ENCODE assay signal across 16 cellular contexts in genomic region chr11:69274531-69275016, GRCh38. TPM values are rescaled to one million over a fixed set of nuclear protein-coding genes. Genes with fewer than 3 reads are reported as not detected.
A peak's percentile ranks its signal among the peaks of the same experiment; 100 is the strongest.
DNase-seq lines count a peak whose midpoint lies in the region; ATAC-seq and TF ChIP-seq lines count a peak whose summit lies in the region.
"Had no signal": no experiment of that assay in that cellular context is flagged by ENCODE, and none has a peak within 500 bp of the region (broad histone marks: within the 10 kb centered on the region; RNA-seq: fewer than 3 reads in every experiment).

No MANE protein-coding gene starts in this region.

- H3K4me3 ChIP-seq in skin epidermis (no peak overlapping the region), uterus (no peak overlapping the region), smooth muscle cell (no peak overlapping the region)
- H3K4me3 ChIP-seq: ascending aorta, psoas muscle had no signal

- no peaks in the 10 kb centered on the region for H4K20me1 ChIP-seq in smooth muscle cell (ENCODE audit: low read depth)

- TF ChIP-seq POLR2A in uterus (IDR thresholded peaks at IDR 0.05) = no peak

- no peak for TF ChIP-seq CTCF in RWPE1 (conservative IDR thresholded peaks at IDR 0.05; ENCODE audit: low read depth)
- no peak for TF ChIP-seq CTCF in uterus (IDR thresholded peaks at IDR 0.05)
- TF ChIP-seq CTCF in smooth muscle cell (IDR thresholded peaks at IDR 0.05; ENCODE audit: borderline replicate concordance, insufficient read depth, poor library complexity, severe bottlenecking) = no peak

- H3K9ac ChIP-seq in smooth muscle cell (ENCODE audit: low read depth) = no peak overlapping the region

- H3K27me3 ChIP-seq in uterus (no peaks in the 10 kb centered on the region), smooth muscle cell (ENCODE audit: low read depth) (peaks cover 4% of the 10 kb centered on the region)
- H3K27me3 ChIP-seq: ascending aorta had no signal

- 73% methylated on average over 8 of the region's 8 CpGs for WGBS in smooth muscle cell (ENCODE audit: low lambda C conversion rate)

- H3K4me1 ChIP-seq in uterus = no peaks in the 10 kb centered on the region
- no peaks in the 10 kb centered on the region for H3K4me1 ChIP-seq in smooth muscle cell (ENCODE audit: low read depth)
- H3K4me1 ChIP-seq: ascending aorta, psoas muscle had no signal

- DNase-seq in HuH-7 (ENCODE audit: low spot score) (peak; percentile 93), RWPE1 (ENCODE audit: low spot score) (peak; percentile 91), kidney tubule cell (ENCODE audit: low spot score) (peak; percentile 75), uterus (no peak), smooth muscle cell (lab: John Stamatoyannopoulos, UW; ENCODE audit: unreplicated experiment) (no peak)
- no peak for DNase-seq in stimulated activated CD8-positive, alpha-beta memory T cell treated with anti-CD3 and anti-CD28 coated beads, Interleukin-4, amount 100 ng/mL, for 48 hours
- DNase-seq: activated CD8-positive, alpha-beta T cell treated with anti-CD3 and anti-CD28 coated beads for 36 hours; CD4-positive, CD25-positive, alpha-beta regulatory T cell; NCI-H146; NCI-H69; psoas muscle; SHP77 treated with DMSO at 0.1 percent for 48 hours; stimulated activated CD4-positive, alpha-beta T cell treated with anti-CD3 and anti-CD28 coated beads, Interleukin-2, amount 100 ng/mL, for 24 hours had no signal

- CTCF ChIA-PET in RWPE1 (lab: Yijun Ruan, JAX) = interaction anchor here (0.7 kb wide), 1 partner anchor 143 kb away, joined by 7 read pairs; no protein-coding TSS in a partner anchor

- H3K79me2 ChIP-seq in smooth muscle cell (ENCODE audit: low read depth) = no peaks in the 10 kb centered on the region

- intact Hi-C loops in uterus (cut with DNase I; ENCODE audit: low total_unique reads) = no loop called here

- H3K4me2 ChIP-seq in smooth muscle cell = no peak overlapping the region

- no peaks in the 10 kb centered on the region for H3F3A ChIP-seq in smooth muscle cell (ENCODE audit: low read depth)

- POLR2A ChIA-PET in RWPE1 (lab: Yijun Ruan, JAX; ENCODE audit: low non-redundant PET) = interaction anchor here (0.7 kb wide), 1 partner anchor 162 kb away, joined by 6 read pairs; no protein-coding TSS in a partner anchor

- no peak overlapping the region for H2AFZ ChIP-seq in smooth muscle cell (ENCODE audit: low read depth)

- H3K36me3 ChIP-seq in uterus = no peaks in the 10 kb centered on the region
- no peaks in the 10 kb centered on the region for H3K36me3 ChIP-seq in smooth muscle cell (ENCODE audit: low read depth)
- H3K36me3 ChIP-seq: ascending aorta had no signal

- ATAC-seq in GM21529 (IDR thresholded peaks at IDR 0.05; ENCODE audit: unreplicated experiment) = no peak
- ATAC-seq: activated CD8-positive, alpha-beta T cell treated with anti-CD3 and anti-CD28 coated beads for 36 hours; psoas muscle had no signal

- peak overlapping the region; percentile 58 for H3K27ac ChIP-seq in RWPE1
- H3K27ac ChIP-seq in skin epidermis = peak overlapping the region in 16 of 21 experiments; percentile 2 to 70 (median 59)
- H3K27ac ChIP-seq in uterus = no peak overlapping the region
- H3K27ac ChIP-seq in smooth muscle cell (ENCODE audit: low read depth) = no peak overlapping the region
- H3K27ac ChIP-seq: ascending aorta, psoas muscle had no signal

- no peaks in the 10 kb centered on the region for H3K9me3 ChIP-seq in uterus
- H3K9me3 ChIP-seq in smooth muscle cell (replicated peaks; ENCODE audit: low read depth) = no peaks in the 10 kb centered on the region
- H3K9me3 ChIP-seq: ascending aorta, psoas muscle had no signal

RNA-seq across cellular contexts. Expression of gene MYEOV, which starts 19.4 kb away (rescaled TPM):
- total RNA-seq in uterus (1 to 10 TPM in 1 of 4 donors, under 1 TPM in 1, not detected in 2; 0.35 to 1.4 TPM), smooth muscle cell (not detected in 2 replicates)
- polyA plus RNA-seq in smooth muscle cell = 0.33 and 1.1 TPM in 2 replicates
- total RNA-seq: activated CD8-positive, alpha-beta T cell treated with anti-CD3 and anti-CD28 coated beads for 36 hours; ascending aorta had no signal
- polyA plus RNA-seq: CD4-positive, CD25-positive, alpha-beta regulatory T cell had no signal

Comparison
In these comparisons a context has a peak if more than half of its experiments do, and no peak if none do; other contexts are left out.
1. DNase-seq: peak in HuH-7 (single experiment), RWPE1 (single experiment) and kidney tubule cell (single experiment); none in stimulated activated CD8-positive, alpha-beta memory T cell treated with anti-CD3 and anti-CD28 coated beads, Interleukin-4, amount 100 ng/mL, for 48 hours (single experiment), uterus (0 of 2) and smooth muscle cell (single experiment).
2. H3K27ac ChIP-seq: peak in RWPE1 (single experiment) and skin epidermis (16 of 21); none in uterus (0 of 2) and smooth muscle cell (single experiment).